11 cellular contexts compared by ENCODE assay signal in genomic region chrX:136115909-136116297, GRCh38.
"Had no signal": no experiment of that assay in that cellular context is flagged by ENCODE, and none has a peak within 500 bp of the region (broad histone marks: within the 10 kb centered on the region; RNA-seq: fewer than 3 reads in every experiment).

No MANE protein-coding gene starts in this region.

- DNase-seq: activated CD4-positive, alpha-beta T cell treated with anti-CD3 and anti-CD28 coated beads for 48 hours; activated naive CD4-positive, alpha-beta T cell treated with Interleukin-2 at 50 U/mL for 16 hours; activated T-cell treated with anti-CD3 and anti-CD28 coated beads for 4 hours; effector CD4-positive, alpha-beta T cell; SJCRH30; T-helper 2 cell had no signal

- H3K27me3 ChIP-seq: neural progenitor cell, ovary, SJCRH30 had no signal

- H3K36me3 ChIP-seq: neural progenitor cell, ovary, SJCRH30 had no signal

- H3K4me2 ChIP-seq: neural progenitor cell had no signal

- ATAC-seq: stimulated activated effector memory CD8-positive, alpha-beta T cell treated with anti-CD3 and anti-CD28 coated beads, Interleukin-12 subunit alpha, Interleukin-12 subunit beta, amount 100 ng/mL, for 72 hours; WTC11 had no signal

- H3K9ac ChIP-seq: neural progenitor cell had no signal

- H3K4me1 ChIP-seq: neural progenitor cell, SJCRH30 had no signal

- H3K4me3 ChIP-seq: coronary artery, neural progenitor cell, ovary, SJCRH30 had no signal

- H3K27ac ChIP-seq: neural progenitor cell, ovary, SJCRH30 had no signal

- H3K9me3 ChIP-seq: ovary, SJCRH30 had no signal
